In the genomic region with DNA sequence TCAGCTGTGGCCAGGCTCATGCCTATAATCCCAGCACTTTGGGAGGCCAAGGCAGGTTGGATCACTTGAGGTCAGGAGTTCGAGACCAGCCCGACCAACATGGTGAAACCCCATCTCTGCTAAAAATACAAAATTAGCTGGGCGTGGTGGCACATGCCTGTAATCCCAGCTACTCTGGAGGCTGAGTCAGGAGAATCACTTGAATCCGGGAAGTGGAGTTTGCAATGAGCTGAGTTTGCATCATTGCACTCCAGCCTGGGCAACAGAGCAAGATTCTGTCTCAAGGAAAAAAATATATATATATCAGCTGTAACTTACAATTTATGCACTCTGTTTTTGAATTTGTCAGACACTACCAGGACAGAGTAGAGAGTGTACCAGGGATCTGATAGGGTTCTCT, we compare ENCODE assay signal across 11 cellular contexts. TPM values are rescaled to one million over a fixed set of nuclear protein-coding genes. Genes with fewer than 3 reads are reported as not detected.
DNase-seq lines count a peak whose midpoint lies in the region; ATAC-seq and TF ChIP-seq lines count a peak whose summit lies in the region.
"Not testable (repeated sequence)": the region's sequence is repeated elsewhere in the genome, so short reads cannot be mapped to it uniquely, and the experiment has no call there.
"Had no signal": no experiment of that assay in that cellular context is flagged by ENCODE, and none has a peak within 500 bp of the region (broad histone marks: within the 10 kb centered on the region; RNA-seq: fewer than 3 reads in every experiment).

No MANE protein-coding gene starts in this region.

- not testable (repeated sequence) for H3K4me3 ChIP-seq in breast epithelium; esophagus (ENCODE audit: low read depth in 1 of 2, low read length in 2 of 2); psoas muscle; vagina

- not testable (repeated sequence) for H3K36me3 ChIP-seq in breast epithelium; esophagus (ENCODE audit: control insufficient read depth in 2 of 2, insufficient read depth in 2 of 2, low read length in 1 of 2); psoas muscle (ENCODE audit: insufficient read depth in 1 of 2, low read depth in 1 of 2); vagina

- 39 to 55% methylated on average over 4 of the region's 4 CpGs for WGBS in esophagus, 2 donors
- WGBS in psoas muscle, 3 donors: 18 to 48% (median 21%) methylated on average over 4 of the region's 4 CpGs

- POLR2A ChIA-PET in RWPE1 (lab: Yijun Ruan, JAX; ENCODE audit: low non-redundant PET): interaction anchor here (1.3 kb wide), 3 partner anchors 13 to 33 kb away, joined by 3 to 6 read pairs (median 4); no protein-coding TSS in a partner anchor

- TF ChIP-seq POLR2A in breast epithelium (IDR thresholded peaks at IDR 0.05); vagina (IDR thresholded peaks at IDR 0.05): not testable (repeated sequence)

- CTCF ChIA-PET in RWPE1 (lab: Yijun Ruan, JAX): interaction anchor here (0.6 to 1.7 kb wide), 3 partner anchors 29 to 184 kb away, joined by 3 to 9 read pairs (median 4); no protein-coding TSS in a partner anchor

- intact Hi-C loops in breast epithelium (cut with DNase I; ENCODE audit: low total_unique reads); psoas muscle (cut with DNase I); vagina (cut with DNase I): not testable (repeated sequence)

- not testable (repeated sequence) for H3K9me3 ChIP-seq in breast epithelium; esophagus (ENCODE audit: control insufficient read depth in 2 of 2, insufficient read depth in 1 of 2, low read depth in 1 of 2, low read length in 1 of 2); psoas muscle; vagina

- H3K27me3 ChIP-seq in breast epithelium; esophagus (ENCODE audit: control insufficient read depth in 1 of 2, insufficient read depth in 2 of 2, low read length in 2 of 2); foreskin keratinocyte; psoas muscle (ENCODE audit: insufficient read depth in 3 of 3, low read length in 2 of 3); vagina: not testable (repeated sequence)

- not testable (repeated sequence) for H3K4me1 ChIP-seq in breast epithelium, psoas muscle
- peaks cover 0 to 21% of the 10 kb centered on the region in 2 donors for H3K4me1 ChIP-seq in esophagus (ENCODE audit: control insufficient read depth in 2 of 2, insufficient read depth in 2 of 2, low read length in 1 of 2)
- peaks cover 75% of the 10 kb centered on the region for H3K4me1 ChIP-seq in foreskin keratinocyte
- peaks cover 17% of the 10 kb centered on the region for H3K4me1 ChIP-seq in vagina

- ATAC-seq in foreskin keratinocyte: not testable (repeated sequence)
- peak in 3 of 4 donors; percentile 23 to 66 (median 52) for ATAC-seq in psoas muscle

- not testable (repeated sequence) for DNase-seq in RWPE1 (ENCODE audit: low spot score); breast epithelium (ENCODE audit: low spot score in 2 of 2); psoas muscle; vagina (ENCODE audit: extremely low spot score in 2 of 2)
- DNase-seq in foreskin keratinocyte (peak in 1 of 2 donors; percentile 42), mesenteric fat pad (ENCODE audit: low spot score) (peak; percentile 20)

- H3K27ac ChIP-seq in RWPE1 (peak overlapping the region; percentile 89), breast epithelium (peak overlapping the region; percentile 48 to 73), esophagus (ENCODE audit: low read depth in 2 of 2, low read length in 1 of 2) (peak overlapping the region; percentile 74 to 86), foreskin keratinocyte (peak overlapping the region; percentile 91), vagina (peak overlapping the region; percentile 53)
- H3K27ac ChIP-seq in psoas muscle: not testable (repeated sequence)

- TF ChIP-seq CTCF in RWPE1 (conservative IDR thresholded peaks at IDR 0.05; ENCODE audit: low read depth); breast epithelium (IDR thresholded peaks at IDR 0.05); foreskin keratinocyte (conservative IDR thresholded peaks at IDR 0.05); psoas muscle (IDR thresholded peaks at IDR 0.05); vagina (IDR thresholded peaks at IDR 0.05): not testable (repeated sequence)

RNA-seq across cellular contexts. Expression of a gene that starts 5.8 kb away (rescaled TPM):
- total RNA-seq in breast epithelium: 1 to 10 TPM in 2 of 3 donors, under 1 TPM in 1; 0.16 to 5.4 (median 3.6) TPM
- polyA plus RNA-seq in esophagus: 10 to 100 TPM; 29.5 to 33.8 TPM
- 85.9 and 95.1 TPM in 2 replicates for total RNA-seq in foreskin keratinocyte
- 26.4 and 26.8 TPM in 2 replicates for polyA plus RNA-seq in foreskin keratinocyte
- total RNA-seq in mesenteric fat pad: 0.51 TPM
- under 1 TPM in 2 of 4 donors, not detected in 2; 0.02 TPM for total RNA-seq in psoas muscle
- under 1 TPM in 2 of 3 donors, not detected in 1; 0.01 to 0.03 TPM for polyA plus RNA-seq in psoas muscle
- total RNA-seq in vagina: 74.9 TPM
- total RNA-seq: CD4-positive, alpha-beta T cell; CD8-positive, alpha-beta memory T cell; GM23248 had no signal
- polyA plus RNA-seq: CD14-positive monocyte; CD8-positive, alpha-beta memory T cell; GM23248 had no signal

Comparison
In these comparisons a context has a peak if more than half of its experiments do, and no peak if none do; other contexts are left out.
1. RNA of a gene that starts 5.8 kb away (total RNA-seq): 85.9 to 95.1 TPM in foreskin keratinocyte and 74.9 TPM in vagina (single experiment); 0.16 to 5.4 TPM in breast epithelium, 0.51 TPM in mesenteric fat pad (single experiment) and 0.02 TPM in psoas muscle; every median in the first group is over 10 times any median in the second.